Comparison of ENCODE assay signal across 18 cellular contexts in genomic region chr4:107252621-107253020, GRCh38.
DNase-seq lines count a peak whose midpoint lies in the region; TF ChIP-seq lines count a peak whose summit lies in the region.
"Had no signal": no experiment of that assay in that cellular context is flagged by ENCODE, and none has a peak within 500 bp of the region (broad histone marks: within the 10 kb centered on the region; RNA-seq: fewer than 3 reads in every experiment).

No MANE protein-coding gene starts in this region.

- H3K79me2 ChIP-seq in hepatocyte, result no peaks in the 10 kb centered on the region
- H3K79me2 ChIP-seq in smooth muscle cell (ENCODE audit: low read depth), result no peaks in the 10 kb centered on the region

- H3K27me3 ChIP-seq in hepatocyte, result no peaks in the 10 kb centered on the region
- no peaks in the 10 kb centered on the region for H3K27me3 ChIP-seq in smooth muscle cell (ENCODE audit: low read depth)

- peak; percentile 23 for DNase-seq in A172 (ENCODE audit: low spot score)
- DNase-seq in GM03348 (ENCODE audit: low spot score), result peak; percentile 3
- DNase-seq in hepatocyte (ENCODE audit: low spot score), result no peak
- DNase-seq in smooth muscle cell (lab: John Stamatoyannopoulos, UW; ENCODE audit: unreplicated experiment), result no peak
- no peak for DNase-seq in NCI-H187 (lab: John Stamatoyannopoulos, UW)
- DNase-seq in activated CD4-positive, alpha-beta memory T cell treated with anti-CD3 and anti-CD28 coated beads for 36 hours, result no peak
- DNase-seq in HK-2 (ENCODE audit: unreplicated experiment), result no peak
- DNase-seq: 8988T; C1 segment of cervical spinal cord; Calu3; CD4-positive, alpha-beta T cell; DND-41; GDM1; GOT3; H9; IMR-90; KBM-7 had no signal

- H3K9me3 ChIP-seq in hepatocyte (ENCODE audit: low read depth) (no peaks in the 10 kb centered on the region), smooth muscle cell (replicated peaks; ENCODE audit: low read depth) (no peaks in the 10 kb centered on the region)

- peaks cover 7% of the 10 kb centered on the region for H3F3A ChIP-seq in smooth muscle cell (ENCODE audit: low read depth)

- CTCF ChIA-PET in activated CD4-positive, alpha-beta memory T cell treated with anti-CD3 and anti-CD28 coated beads for 36 hours (lab: Charles Lee), result no interaction called here

- H3K4me1 Mint-ChIP-seq in activated CD4-positive, alpha-beta memory T cell treated with anti-CD3 and anti-CD28 coated beads for 36 hours (ENCODE audit: low read depth), result no peaks in the 10 kb centered on the region
- H3K4me1 Mint-ChIP-seq: B cell had no signal

- no peaks in the 10 kb centered on the region for H3K9me2 ChIP-seq in hepatocyte (replicated peaks; ENCODE audit: insufficient read depth)

- H3K27ac ChIP-seq in hepatocyte (peak overlapping the region; percentile 28), smooth muscle cell (ENCODE audit: low read depth) (peak overlapping the region; percentile 92)

- 82% methylated on average over 2 of the region's 2 CpGs for WGBS in hepatocyte (ENCODE audit: low lambda C conversion rate, missing lambda C conversion rate)
- WGBS in smooth muscle cell (ENCODE audit: low lambda C conversion rate), result 47% methylated on average over 2 of the region's 2 CpGs

- no peak overlapping the region for H3K4me3 ChIP-seq in hepatocyte
- no peak overlapping the region for H3K4me3 ChIP-seq in smooth muscle cell

- H3K27me3 Mint-ChIP-seq in activated CD4-positive, alpha-beta memory T cell treated with anti-CD3 and anti-CD28 coated beads for 36 hours, result no peaks in the 10 kb centered on the region
- H3K27me3 Mint-ChIP-seq: B cell; CD4-positive, alpha-beta T cell had no signal

- no peak for TF ChIP-seq CTCF in hepatocyte (IDR thresholded peaks at IDR 0.05; ENCODE audit: poor library complexity)
- no peak for TF ChIP-seq CTCF in smooth muscle cell (IDR thresholded peaks at IDR 0.05; ENCODE audit: borderline replicate concordance, insufficient read depth, poor library complexity, severe bottlenecking)

- H3K4me2 ChIP-seq in hepatocyte, result no peak overlapping the region
- peak overlapping the region; percentile 40 for H3K4me2 ChIP-seq in smooth muscle cell

- no peak overlapping the region for H3K4me3 Mint-ChIP-seq in activated CD4-positive, alpha-beta memory T cell treated with anti-CD3 and anti-CD28 coated beads for 36 hours
- H3K4me3 Mint-ChIP-seq: B cell; CD4-positive, alpha-beta T cell; H9 had no signal

- H3K27ac Mint-ChIP-seq in activated CD4-positive, alpha-beta memory T cell treated with anti-CD3 and anti-CD28 coated beads for 36 hours, result no peak overlapping the region
- H3K27ac Mint-ChIP-seq: B cell; CD4-positive, alpha-beta T cell; H9 had no signal

- H3K36me3 ChIP-seq in hepatocyte (replicated peaks; ENCODE audit: insufficient read depth, low read depth) (no peaks in the 10 kb centered on the region), smooth muscle cell (ENCODE audit: low read depth) (no peaks in the 10 kb centered on the region)

- H3K4me1 ChIP-seq in hepatocyte (ENCODE audit: insufficient read depth) (no peaks in the 10 kb centered on the region), smooth muscle cell (ENCODE audit: low read depth) (peaks cover 21% of the 10 kb centered on the region)

- H4K20me1 ChIP-seq in hepatocyte (ENCODE audit: insufficient read depth, poor library complexity, severe bottlenecking) (no peaks in the 10 kb centered on the region), smooth muscle cell (ENCODE audit: low read depth) (no peaks in the 10 kb centered on the region)

- intact Hi-C loops in activated CD4-positive, alpha-beta memory T cell treated with anti-CD3 and anti-CD28 coated beads for 36 hours (cut with micrococcal nuclease), result no loop called here

- H2AFZ ChIP-seq in hepatocyte (no peak overlapping the region), smooth muscle cell (ENCODE audit: low read depth) (no peak overlapping the region)

- H3K9me3 Mint-ChIP-seq in activated CD4-positive, alpha-beta memory T cell treated with anti-CD3 and anti-CD28 coated beads for 36 hours, result no peaks in the 10 kb centered on the region
- H3K9me3 Mint-ChIP-seq: CD4-positive, alpha-beta T cell; H9 had no signal

- no peaks in the 10 kb centered on the region for H3K36me3 Mint-ChIP-seq in activated CD4-positive, alpha-beta memory T cell treated with anti-CD3 and anti-CD28 coated beads for 36 hours

- POLR2A ChIA-PET in activated CD4-positive, alpha-beta memory T cell treated with anti-CD3 and anti-CD28 coated beads for 36 hours (lab: Charles Lee), result no interaction called here

- H3K9ac ChIP-seq in smooth muscle cell (ENCODE audit: low read depth), result peak overlapping the region; percentile 17

Comparison
In these comparisons a context has a peak if more than half of its experiments do, and no peak if none do; other contexts are left out.
1. DNase-seq: peak in A172 (single experiment) and GM03348 (single experiment); none in hepatocyte (single experiment), smooth muscle cell (single experiment), NCI-H187 (0 of 2), activated CD4-positive, alpha-beta memory T cell treated with anti-CD3 and anti-CD28 coated beads for 36 hours (single experiment) and HK-2 (single experiment).